Comparison of ENCODE assay signal across 15 cellular contexts in genomic region chr4:122117743-122118142, GRCh38. TPM values are rescaled to one million over a fixed set of nuclear protein-coding genes. Genes with fewer than 3 reads are reported as not detected.
DNase-seq lines count a peak whose midpoint lies in the region; ATAC-seq, FAIRE-seq and TF ChIP-seq lines count a peak whose summit lies in the region.
"Had no signal": no experiment of that assay in that cellular context is flagged by ENCODE, and none has a peak within 500 bp of the region (broad histone marks: within the 10 kb centered on the region; RNA-seq: fewer than 3 reads in every experiment).

No MANE protein-coding gene starts in this region.

- TF ChIP-seq POLR2A in endothelial cell of umbilical vein (IDR thresholded peaks at IDR 0.05; ENCODE audit: low read depth, low read length), result no peak

- H3K27ac ChIP-seq in RWPE2 (ENCODE audit: poor library complexity, severe bottlenecking) (no peak overlapping the region), endothelial cell of umbilical vein (ENCODE audit: insufficient read depth, low read depth, low read length) (no peak overlapping the region), osteoblast (ENCODE audit: low read depth, low read length) (no peak overlapping the region), pancreas (no peak overlapping the region)
- H3K27ac ChIP-seq: sigmoid colon, uterus had no signal

- H3K4me3 ChIP-seq in RWPE2 (ENCODE audit: severe bottlenecking), result no peak overlapping the region
- H3K4me3 ChIP-seq in endothelial cell of umbilical vein (replicated peaks in 1 of 3; ENCODE audit: insufficient read depth in 1 of 3, low read depth in 1 of 3, low read length in 3 of 3), result no peak overlapping the region
- no peak overlapping the region for H3K4me3 ChIP-seq in osteoblast (ENCODE audit: insufficient read depth, low read length)
- no peak overlapping the region for H3K4me3 ChIP-seq in pancreas
- H3K4me3 ChIP-seq: sigmoid colon, uterus had no signal

- dilution Hi-C loops in endothelial cell of umbilical vein (cut with MboI; ENCODE audit: extremely low pct_ligation_motif_present, low sequenced_read_pairs), result no loop called here

- FAIRE-seq in endothelial cell of umbilical vein (lab: Jason Lieb, UNC), result no peak
- FAIRE-seq in pancreas (lab: Jason Lieb, UNC), result no peak
- FAIRE-seq: endometrium had no signal

- H3K4me3 Mint-ChIP-seq in activated naive CD8-positive, alpha-beta T cell treated with anti-CD3 and anti-CD28 coated beads, Interleukin-2, amount 10 ng/mL, durations not matched to agents 7 days and 5 days, result peak overlapping the region; percentile 9
- H3K4me3 Mint-ChIP-seq in activated naive CD8-positive, alpha-beta T cell treated with anti-CD3 and anti-CD28 coated beads for 36 hours, result no peak overlapping the region
- H3K4me3 Mint-ChIP-seq in stimulated activated effector memory CD8-positive, alpha-beta T cell treated with anti-CD3 and anti-CD28 coated beads, Interleukin-12 subunit alpha, Interleukin-12 subunit beta, amount 100 ng/mL, for 72 hours, result no peak overlapping the region

- no peak for DNase-seq in activated naive CD8-positive, alpha-beta T cell treated with anti-CD3 and anti-CD28 coated beads, Interleukin-2, amount 10 ng/mL, durations not matched to agents 7 days and 5 days
- DNase-seq in activated naive CD8-positive, alpha-beta T cell treated with anti-CD3 and anti-CD28 coated beads for 36 hours, result no peak
- DNase-seq in RWPE2 (ENCODE audit: low spot score) (no peak), endothelial cell of umbilical vein (ENCODE audit: low read depth, low spot score) (no peak), osteoblast (ENCODE audit: insufficient read length, low spot score, missing footprints) (no peak), NCI-H187 (lab: John Stamatoyannopoulos, UW) (no peak), pancreas (no peak)
- DNase-seq in stimulated activated effector memory CD8-positive, alpha-beta T cell treated with anti-CD3 and anti-CD28 coated beads, Interleukin-12 subunit alpha, Interleukin-12 subunit beta, amount 100 ng/mL, for 72 hours (ENCODE audit: low spot score in 2 of 2), result no peak
- DNase-seq: aorta, BE2C, GDM1, NCI-H510A, sigmoid colon, uterus had no signal

- H4K20me1 ChIP-seq in endothelial cell of umbilical vein (replicated peaks; ENCODE audit: control insufficient read depth, extremely low read depth, insufficient read depth, low read length) (no peaks in the 10 kb centered on the region), osteoblast (ENCODE audit: insufficient read depth, low read length) (no peaks in the 10 kb centered on the region)

- H3K79me2 ChIP-seq in endothelial cell of umbilical vein (ENCODE audit: control insufficient read depth, insufficient read depth, low read length) (no peaks in the 10 kb centered on the region), osteoblast (ENCODE audit: insufficient read depth, low read length) (no peaks in the 10 kb centered on the region)

- 73 to 82% methylated on average over 1 of the region's 1 CpG for WGBS in pancreas, 2 donors

- H3K36me3 ChIP-seq in RWPE2 (ENCODE audit: low read depth) (no peaks in the 10 kb centered on the region), endothelial cell of umbilical vein (ENCODE audit: control insufficient read depth in 2 of 2, extremely low read depth in 1 of 2, insufficient read depth in 2 of 2, low read length in 2 of 2) (no peaks in the 10 kb centered on the region), osteoblast (ENCODE audit: insufficient read depth, low read length) (no peaks in the 10 kb centered on the region), pancreas (no peaks in the 10 kb centered on the region)
- H3K36me3 ChIP-seq: BE2C, sigmoid colon, uterus had no signal

- no peaks in the 10 kb centered on the region for H3K27me3 Mint-ChIP-seq in activated naive CD8-positive, alpha-beta T cell treated with anti-CD3 and anti-CD28 coated beads, Interleukin-2, amount 10 ng/mL, durations not matched to agents 7 days and 5 days
- no peaks in the 10 kb centered on the region for H3K27me3 Mint-ChIP-seq in activated naive CD8-positive, alpha-beta T cell treated with anti-CD3 and anti-CD28 coated beads for 36 hours

- H3K27me3 ChIP-seq in RWPE2 (ENCODE audit: insufficient read depth, poor library complexity, severe bottlenecking), result no peaks in the 10 kb centered on the region
- no peaks in the 10 kb centered on the region for H3K27me3 ChIP-seq in endothelial cell of umbilical vein (ENCODE audit: control insufficient read depth in 2 of 2, insufficient read depth in 2 of 2, low read length in 2 of 2)
- H3K27me3 ChIP-seq in osteoblast (ENCODE audit: insufficient read depth, low read length), result no peaks in the 10 kb centered on the region
- no peaks in the 10 kb centered on the region for H3K27me3 ChIP-seq in pancreas
- H3K27me3 ChIP-seq: BE2C, sigmoid colon, uterus had no signal

- POLR2A ChIA-PET in activated naive CD8-positive, alpha-beta T cell treated with anti-CD3 and anti-CD28 coated beads, Interleukin-2, amount 10 ng/mL, durations not matched to agents 7 days and 5 days (lab: Charles Lee), result interaction anchor here (0.8 to 1.3 kb wide), 2 partner anchors 14 to 30 kb away, joined by 6 read pairs; no protein-coding TSS in a partner anchor
- POLR2A ChIA-PET in endothelial cell of umbilical vein (lab: Charles Lee), result no interaction called here

- H2AFZ ChIP-seq in endothelial cell of umbilical vein (ENCODE audit: low read depth, low read length), result no peak overlapping the region
- H2AFZ ChIP-seq in osteoblast (ENCODE audit: low read length), result no peak overlapping the region

- H3K9ac ChIP-seq in endothelial cell of umbilical vein (replicated peaks; ENCODE audit: extremely low read depth, insufficient read depth, low read length), result no peak overlapping the region

- H3K27ac Mint-ChIP-seq in activated naive CD8-positive, alpha-beta T cell treated with anti-CD3 and anti-CD28 coated beads, Interleukin-2, amount 10 ng/mL, durations not matched to agents 7 days and 5 days, result peak overlapping the region; percentile 31
- no peak overlapping the region for H3K27ac Mint-ChIP-seq in activated naive CD8-positive, alpha-beta T cell treated with anti-CD3 and anti-CD28 coated beads for 36 hours
- no peak overlapping the region for H3K27ac Mint-ChIP-seq in stimulated activated effector memory CD8-positive, alpha-beta T cell treated with anti-CD3 and anti-CD28 coated beads, Interleukin-12 subunit alpha, Interleukin-12 subunit beta, amount 100 ng/mL, for 72 hours

- CTCF ChIA-PET in endothelial cell of umbilical vein (lab: Charles Lee), result no interaction called here

- H3K4me1 ChIP-seq in RWPE2 (ENCODE audit: insufficient read depth, poor library complexity, severe bottlenecking) (no peaks in the 10 kb centered on the region), endothelial cell of umbilical vein (ENCODE audit: control insufficient read depth, extremely low read depth, insufficient read depth, low read length) (no peaks in the 10 kb centered on the region), osteoblast (ENCODE audit: insufficient read depth, low read length) (no peaks in the 10 kb centered on the region), pancreas (no peaks in the 10 kb centered on the region)
- H3K4me1 ChIP-seq: BE2C, sigmoid colon, uterus had no signal

- H3K4me1 Mint-ChIP-seq in activated naive CD8-positive, alpha-beta T cell treated with anti-CD3 and anti-CD28 coated beads, Interleukin-2, amount 10 ng/mL, durations not matched to agents 7 days and 5 days, result peaks cover 15% of the 10 kb centered on the region
- H3K4me1 Mint-ChIP-seq in activated naive CD8-positive, alpha-beta T cell treated with anti-CD3 and anti-CD28 coated beads for 36 hours, result peaks cover 7% of the 10 kb centered on the region
- H3K4me1 Mint-ChIP-seq in stimulated activated effector memory CD8-positive, alpha-beta T cell treated with anti-CD3 and anti-CD28 coated beads, Interleukin-12 subunit alpha, Interleukin-12 subunit beta, amount 100 ng/mL, for 72 hours, result peaks cover 20% of the 10 kb centered on the region

- H3K9me1 ChIP-seq in endothelial cell of umbilical vein (replicated peaks; ENCODE audit: control insufficient read depth, extremely low read depth, insufficient read depth, low read length), result no peaks in the 10 kb centered on the region

- H3K36me3 Mint-ChIP-seq in activated naive CD8-positive, alpha-beta T cell treated with anti-CD3 and anti-CD28 coated beads, Interleukin-2, amount 10 ng/mL, durations not matched to agents 7 days and 5 days, result peaks cover 5% of the 10 kb centered on the region
- H3K36me3 Mint-ChIP-seq in activated naive CD8-positive, alpha-beta T cell treated with anti-CD3 and anti-CD28 coated beads for 36 hours, result peaks cover 6% of the 10 kb centered on the region
- no peaks in the 10 kb centered on the region for H3K36me3 Mint-ChIP-seq in stimulated activated effector memory CD8-positive, alpha-beta T cell treated with anti-CD3 and anti-CD28 coated beads, Interleukin-12 subunit alpha, Interleukin-12 subunit beta, amount 100 ng/mL, for 72 hours

- intact Hi-C loops in endothelial cell of umbilical vein (cut with micrococcal nuclease) (no loop called here), pancreas (cut with DNase I) (no loop called here)

- H3K9me3 ChIP-seq in RWPE2 (ENCODE audit: severe bottlenecking) (no peaks in the 10 kb centered on the region), endothelial cell of umbilical vein (replicated peaks; ENCODE audit: control insufficient read depth, insufficient read depth, low read length) (no peaks in the 10 kb centered on the region), osteoblast (ENCODE audit: low read depth, low read length) (no peaks in the 10 kb centered on the region), pancreas (no peaks in the 10 kb centered on the region)
- H3K9me3 ChIP-seq: BE2C, sigmoid colon, uterus had no signal

- TF ChIP-seq CTCF in RWPE2 (IDR thresholded peaks at IDR 0.05; ENCODE audit: poor library complexity, severe bottlenecking), result no peak
- no peak for TF ChIP-seq CTCF in endothelial cell of umbilical vein (IDR thresholded peaks at IDR 0.05; ENCODE audit: extremely low read depth in 1 of 2, insufficient read depth in 1 of 2, low read depth in 1 of 2, low read length in 2 of 2)
- no peak for TF ChIP-seq CTCF in osteoblast (IDR thresholded peaks at IDR 0.05; ENCODE audit: extremely low read depth, low read depth, low read length)
- no peak for TF ChIP-seq CTCF in pancreas (IDR thresholded peaks at IDR 0.05)

- H3K9me3 Mint-ChIP-seq in activated naive CD8-positive, alpha-beta T cell treated with anti-CD3 and anti-CD28 coated beads, Interleukin-2, amount 10 ng/mL, durations not matched to agents 7 days and 5 days, result peaks cover 10% of the 10 kb centered on the region
- peaks cover 10% of the 10 kb centered on the region for H3K9me3 Mint-ChIP-seq in activated naive CD8-positive, alpha-beta T cell treated with anti-CD3 and anti-CD28 coated beads for 36 hours
- H3K9me3 Mint-ChIP-seq in stimulated activated effector memory CD8-positive, alpha-beta T cell treated with anti-CD3 and anti-CD28 coated beads, Interleukin-12 subunit alpha, Interleukin-12 subunit beta, amount 100 ng/mL, for 72 hours, result peaks cover 8% of the 10 kb centered on the region

- H3K4me2 ChIP-seq in endothelial cell of umbilical vein (ENCODE audit: insufficient read depth, low read length) (no peak overlapping the region), osteoblast (ENCODE audit: insufficient read depth, low read length) (no peak overlapping the region)

- BruUV-seq in endothelial cell of umbilical vein (replicated peaks; lab: Mats Ljungman, UMichigan), result no TSS peak

- ATAC-seq in activated naive CD8-positive, alpha-beta T cell treated with anti-CD3 and anti-CD28 coated beads, Interleukin-2, amount 10 ng/mL, durations not matched to agents 7 days and 5 days (ENCODE audit: low read depth), result peak; percentile 93
- ATAC-seq in RWPE2 (ENCODE audit: low read depth), result peak; percentile 52; the same call in 2 of the 3 replicates
- peak; percentile 87 for ATAC-seq in stimulated activated effector memory CD8-positive, alpha-beta T cell treated with anti-CD3 and anti-CD28 coated beads, Interleukin-12 subunit alpha, Interleukin-12 subunit beta, amount 100 ng/mL, for 72 hours
- ATAC-seq in pancreas, result no peak

RNA-seq across cellular contexts. Expression of gene BLTP1, which starts 34.4 kb away (rescaled TPM):
- total RNA-seq in activated naive CD8-positive, alpha-beta T cell treated with anti-CD3 and anti-CD28 coated beads, Interleukin-2, amount 10 ng/mL, durations not matched to agents 7 days and 5 days, result 10 to 100 TPM; 52.5 to 58.5 TPM
- 10 to 100 TPM; 12.2 to 12.6 TPM for total RNA-seq in activated naive CD8-positive, alpha-beta T cell treated with anti-CD3 and anti-CD28 coated beads for 36 hours
- total RNA-seq in endothelial cell of umbilical vein, result 37.5 and 47.1 TPM in 2 replicates
- polyA plus RNA-seq in endothelial cell of umbilical vein, result 12.8 and 14.7 TPM in 2 replicates
- polyA plus RNA-seq in endothelial cell of umbilical vein (2011; cell fraction: cytosol; rRNA removed), result 12.7 and 14.9 TPM in 2 replicates
- polyA plus RNA-seq in endothelial cell of umbilical vein (2011; cell fraction: nucleus; rRNA removed), result 66.1 and 78.8 TPM in 2 replicates
- 25.3 and 30.3 TPM in 2 replicates for polyA plus RNA-seq in endothelial cell of umbilical vein (2012)
- 137 and 144 TPM in 2 replicates for polyA minus RNA-seq in endothelial cell of umbilical vein
- 20.7 TPM for polyA minus RNA-seq in endothelial cell of umbilical vein (2011; cell fraction: cytosol; rRNA and poly(A)+ RNA removed)
- 230 and 341 TPM in 2 replicates for polyA minus RNA-seq in endothelial cell of umbilical vein (2011; cell fraction: nucleus; rRNA and poly(A)+ RNA removed)
- total RNA-seq in osteoblast, result 121 and 136 TPM in 2 replicates
- total RNA-seq in pancreas, result 10 to 100 TPM; 22.1 to 41.3 (median 32.7) TPM
- 10 to 100 TPM in 1 of 2 donors, 1 to 10 TPM in 1; 8.6 to 23.0 TPM for polyA plus RNA-seq in pancreas

Comparison
In these comparisons a context has a peak if more than half of its experiments do, and no peak if none do; other contexts are left out.
1. ATAC-seq: peak in activated naive CD8-positive, alpha-beta T cell treated with anti-CD3 and anti-CD28 coated beads, Interleukin-2, amount 10 ng/mL, durations not matched to agents 7 days and 5 days (single experiment), RWPE2 (single experiment) and stimulated activated effector memory CD8-positive, alpha-beta T cell treated with anti-CD3 and anti-CD28 coated beads, Interleukin-12 subunit alpha, Interleukin-12 subunit beta, amount 100 ng/mL, for 72 hours (single experiment); none in pancreas (0 of 4).